Comparison of ENCODE assay signal across 1 cellular context in genomic region chr15:98860647-98861041, GRCh38.
TF ChIP-seq lines count a peak whose summit lies in the region.

No MANE protein-coding gene starts in this region.

TF ChIP-seq in IMR-90, 13 proteins besides CTCF, POLR2A, EP300 and RAD21 (continued from another document):
- TF ChIP-seq USF2 (IDR thresholded peaks at IDR 0.05; ENCODE audit: low read depth, low read length), result no peak
- TF ChIP-seq, protein P1, sequence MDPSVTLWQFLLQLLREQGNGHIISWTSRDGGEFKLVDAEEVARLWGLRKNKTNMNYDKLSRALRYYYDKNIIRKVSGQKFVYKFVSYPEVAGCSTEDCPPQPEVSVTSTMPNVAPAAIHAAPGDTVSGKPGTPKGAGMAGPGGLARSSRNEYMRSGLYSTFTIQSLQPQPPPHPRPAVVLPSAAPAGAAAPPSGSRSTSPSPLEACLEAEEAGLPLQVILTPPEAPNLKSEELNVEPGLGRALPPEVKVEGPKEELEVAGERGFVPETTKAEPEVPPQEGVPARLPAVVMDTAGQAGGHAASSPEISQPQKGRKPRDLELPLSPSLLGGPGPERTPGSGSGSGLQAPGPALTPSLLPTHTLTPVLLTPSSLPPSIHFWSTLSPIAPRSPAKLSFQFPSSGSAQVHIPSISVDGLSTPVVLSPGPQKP (IDR thresholded peaks at IDR 0.05; ENCODE audit: borderline replicate concordance, low read depth, low read length), result no peak
- TF ChIP-seq RFX5 (IDR thresholded peaks at IDR 0.05; ENCODE audit: low read depth, low read length), result no peak
- no peak for TF ChIP-seq CHD1 (IDR thresholded peaks at IDR 0.05; ENCODE audit: low read depth, low read length)
- no peak for TF ChIP-seq MXI1 (IDR thresholded peaks at IDR 0.05; ENCODE audit: borderline replicate concordance, low read depth, low read length)
- no peak for TF ChIP-seq RCOR1 (IDR thresholded peaks at IDR 0.05; ENCODE audit: insufficient replicate concordance, low read length)
- no peak for TF ChIP-seq NFE2L2 (IDR thresholded peaks at IDR 0.05; ENCODE audit: low read depth, low read length)
